In the genomic region with DNA sequence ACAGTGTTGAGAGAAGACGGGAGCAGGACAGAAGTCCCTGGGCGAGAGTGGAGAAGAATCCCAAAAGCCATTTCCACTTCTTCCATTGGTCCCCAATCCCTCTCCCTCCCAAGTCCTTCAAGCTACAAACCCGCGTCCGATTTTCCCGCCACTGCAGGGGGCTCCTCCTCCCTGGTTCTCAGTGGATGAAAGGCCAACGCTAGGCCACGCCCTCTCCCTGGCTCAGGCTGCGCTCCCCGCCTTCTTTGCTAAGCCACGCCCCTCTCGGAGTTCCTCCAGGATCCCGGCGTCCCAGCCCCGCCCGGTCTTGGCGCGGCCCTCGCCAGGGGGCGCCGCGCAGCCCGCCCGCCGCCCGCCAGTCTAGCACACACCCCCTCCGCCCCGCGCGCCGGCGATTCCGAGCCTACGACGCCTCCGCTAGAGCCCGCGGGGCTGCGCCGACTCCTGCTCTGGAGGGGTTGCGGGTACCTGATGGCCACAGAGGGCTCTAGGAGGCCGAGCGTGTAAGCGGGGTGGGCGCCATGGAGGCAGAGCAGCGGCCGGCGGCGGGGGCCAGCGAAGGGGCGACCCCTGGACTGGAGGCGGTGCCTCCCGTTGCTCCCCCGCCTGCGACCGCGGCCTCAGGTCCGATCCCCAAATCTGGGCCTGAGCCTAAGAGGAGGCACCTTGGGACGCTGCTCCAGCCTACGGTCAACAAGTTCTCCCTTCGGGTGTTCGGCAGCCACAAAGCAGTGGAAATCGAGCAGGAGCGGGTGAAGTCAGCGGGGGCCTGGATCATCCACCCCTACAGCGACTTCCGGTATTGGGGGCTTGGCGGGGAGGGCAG, we compare ENCODE assay signal across 1 cellular context.
TF ChIP-seq lines count a peak whose summit lies in the region.

A gene (plus strand): TSS at position 394 of the 826 bp plus-strand sequence. CDS start 128 bp downstream, at position 522.

TF ChIP-seq in GM12878, 131 proteins besides CTCF, POLR2A, EP300 and RAD21 (continued from another document and continues in another):
- TF ChIP-seq, protein P1, sequence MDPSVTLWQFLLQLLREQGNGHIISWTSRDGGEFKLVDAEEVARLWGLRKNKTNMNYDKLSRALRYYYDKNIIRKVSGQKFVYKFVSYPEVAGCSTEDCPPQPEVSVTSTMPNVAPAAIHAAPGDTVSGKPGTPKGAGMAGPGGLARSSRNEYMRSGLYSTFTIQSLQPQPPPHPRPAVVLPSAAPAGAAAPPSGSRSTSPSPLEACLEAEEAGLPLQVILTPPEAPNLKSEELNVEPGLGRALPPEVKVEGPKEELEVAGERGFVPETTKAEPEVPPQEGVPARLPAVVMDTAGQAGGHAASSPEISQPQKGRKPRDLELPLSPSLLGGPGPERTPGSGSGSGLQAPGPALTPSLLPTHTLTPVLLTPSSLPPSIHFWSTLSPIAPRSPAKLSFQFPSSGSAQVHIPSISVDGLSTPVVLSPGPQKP (IDR thresholded peaks at IDR 0.05; ENCODE audit: low read depth, low read length) = no peak
- no peak for TF ChIP-seq POLR2AphosphoS2 (IDR thresholded peaks at IDR 0.05; ENCODE audit: low read depth, low read length)
- TF ChIP-seq ETV6 (conservative IDR thresholded peaks at IDR 0.05 in 1 of 2, IDR thresholded peaks at IDR 0.05 in 1 of 2; ENCODE audit: borderline replicate concordance in 1 of 2, low read depth in 1 of 2) = no peak
- TF ChIP-seq, protein P2, sequence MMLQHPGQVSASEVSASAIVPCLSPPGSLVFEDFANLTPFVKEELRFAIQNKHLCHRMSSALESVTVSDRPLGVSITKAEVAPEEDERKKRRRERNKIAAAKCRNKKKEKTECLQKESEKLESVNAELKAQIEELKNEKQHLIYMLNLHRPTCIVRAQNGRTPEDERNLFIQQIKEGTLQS (IDR thresholded peaks at IDR 0.05; ENCODE audit: borderline replicate concordance, extremely low read depth, low read depth, low read length) = no peak
- TF ChIP-seq, protein P3, sequence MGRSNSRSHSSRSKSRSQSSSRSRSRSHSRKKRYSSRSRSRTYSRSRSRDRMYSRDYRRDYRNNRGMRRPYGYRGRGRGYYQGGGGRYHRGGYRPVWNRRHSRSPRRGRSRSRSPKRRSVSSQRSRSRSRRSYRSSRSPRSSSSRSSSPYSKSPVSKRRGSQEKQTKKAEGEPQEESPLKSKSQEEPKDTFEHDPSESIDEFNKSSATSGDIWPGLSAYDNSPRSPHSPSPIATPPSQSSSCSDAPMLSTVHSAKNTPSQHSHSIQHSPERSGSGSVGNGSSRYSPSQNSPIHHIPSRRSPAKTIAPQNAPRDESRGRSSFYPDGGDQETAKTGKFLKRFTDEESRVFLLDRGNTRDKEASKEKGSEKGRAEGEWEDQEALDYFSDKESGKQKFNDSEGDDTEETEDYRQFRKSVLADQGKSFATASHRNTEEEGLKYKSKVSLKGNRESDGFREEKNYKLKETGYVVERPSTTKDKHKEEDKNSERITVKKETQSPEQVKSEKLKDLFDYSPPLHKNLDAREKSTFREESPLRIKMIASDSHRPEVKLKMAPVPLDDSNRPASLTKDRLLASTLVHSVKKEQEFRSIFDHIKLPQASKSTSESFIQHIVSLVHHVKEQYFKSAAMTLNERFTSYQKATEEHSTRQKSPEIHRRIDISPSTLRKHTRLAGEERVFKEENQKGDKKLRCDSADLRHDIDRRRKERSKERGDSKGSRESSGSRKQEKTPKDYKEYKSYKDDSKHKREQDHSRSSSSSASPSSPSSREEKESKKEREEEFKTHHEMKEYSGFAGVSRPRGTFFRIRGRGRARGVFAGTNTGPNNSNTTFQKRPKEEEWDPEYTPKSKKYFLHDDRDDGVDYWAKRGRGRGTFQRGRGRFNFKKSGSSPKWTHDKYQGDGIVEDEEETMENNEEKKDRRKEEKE (IDR thresholded peaks at IDR 0.05) = no peak
- no peak for TF ChIP-seq TAF1 (IDR thresholded peaks at IDR 0.05; ENCODE audit: borderline replicate concordance, low read depth, low read length)
- TF ChIP-seq, protein P4, sequence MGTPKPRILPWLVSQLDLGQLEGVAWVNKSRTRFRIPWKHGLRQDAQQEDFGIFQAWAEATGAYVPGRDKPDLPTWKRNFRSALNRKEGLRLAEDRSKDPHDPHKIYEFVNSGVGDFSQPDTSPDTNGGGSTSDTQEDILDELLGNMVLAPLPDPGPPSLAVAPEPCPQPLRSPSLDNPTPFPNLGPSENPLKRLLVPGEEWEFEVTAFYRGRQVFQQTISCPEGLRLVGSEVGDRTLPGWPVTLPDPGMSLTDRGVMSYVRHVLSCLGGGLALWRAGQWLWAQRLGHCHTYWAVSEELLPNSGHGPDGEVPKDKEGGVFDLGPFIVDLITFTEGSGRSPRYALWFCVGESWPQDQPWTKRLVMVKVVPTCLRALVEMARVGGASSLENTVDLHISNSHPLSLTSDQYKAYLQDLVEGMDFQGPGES (IDR thresholded peaks at IDR 0.05) = no peak
- TF ChIP-seq NFYA (IDR thresholded peaks at IDR 0.05; ENCODE audit: borderline replicate concordance, low read depth, low read length) = no peak
- TF ChIP-seq CBX3 (IDR thresholded peaks at IDR 0.05; ENCODE audit: borderline replicate concordance, low read depth) = no peak
- no peak for TF ChIP-seq STAT3 (IDR thresholded peaks at IDR 0.05; ENCODE audit: low read depth, low read length)
- TF ChIP-seq MYB (IDR thresholded peaks at IDR 0.05; ENCODE audit: borderline replicate concordance, low read depth, low read length) = no peak
- TF ChIP-seq IKZF1 (conservative IDR thresholded peaks at IDR 0.05) = peak; percentile 84
- peak; percentile 87; the same call in 1 of the 2 replicates for TF ChIP-seq RB1 (IDR thresholded peaks at IDR 0.05; ENCODE audit: borderline replicate concordance)
- TF ChIP-seq, protein P5, sequence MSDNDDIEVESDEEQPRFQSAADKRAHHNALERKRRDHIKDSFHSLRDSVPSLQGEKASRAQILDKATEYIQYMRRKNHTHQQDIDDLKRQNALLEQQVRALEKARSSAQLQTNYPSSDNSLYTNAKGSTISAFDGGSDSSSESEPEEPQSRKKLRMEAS (IDR thresholded peaks at IDR 0.05; ENCODE audit: low read depth, low read length) = no peak
- no peak for TF ChIP-seq ZNF622 (IDR thresholded peaks at IDR 0.05)
- no peak for TF ChIP-seq ZSCAN29 (IDR thresholded peaks at IDR 0.05)
- TF ChIP-seq, protein P6, sequence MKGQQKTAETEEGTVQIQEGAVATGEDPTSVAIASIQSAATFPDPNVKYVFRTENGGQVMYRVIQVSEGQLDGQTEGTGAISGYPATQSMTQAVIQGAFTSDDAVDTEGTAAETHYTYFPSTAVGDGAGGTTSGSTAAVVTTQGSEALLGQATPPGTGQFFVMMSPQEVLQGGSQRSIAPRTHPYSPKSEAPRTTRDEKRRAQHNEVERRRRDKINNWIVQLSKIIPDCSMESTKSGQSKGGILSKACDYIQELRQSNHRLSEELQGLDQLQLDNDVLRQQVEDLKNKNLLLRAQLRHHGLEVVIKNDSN (IDR thresholded peaks at IDR 0.05; ENCODE audit: borderline replicate concordance, extremely low read length, insufficient read depth, low read depth, low read length) = no peak
- 0 out of 2 replicates have a peak, but pooled peaks have one; percentile 18 for TF ChIP-seq YY1 (IDR thresholded peaks at IDR 0.05; ENCODE audit: low read depth, low read length)
- no peak for TF ChIP-seq SUZ12 (IDR thresholded peaks at IDR 0.05; ENCODE audit: unreplicated experiment)
- no peak for TF ChIP-seq TCF3 (IDR thresholded peaks at IDR 0.05; ENCODE audit: borderline replicate concordance, insufficient read depth, low read depth, low read length)
- no peak for TF ChIP-seq TCF12 (IDR thresholded peaks at IDR 0.05; ENCODE audit: low read depth, low read length)
- TF ChIP-seq RELA (IDR thresholded peaks at IDR 0.05; ENCODE audit: borderline replicate concordance, partially characterized antibody) = peak; percentile 28
- TF ChIP-seq BMI1 (IDR thresholded peaks at IDR 0.05; ENCODE audit: borderline replicate concordance) = no peak
- TF ChIP-seq, protein P7, sequence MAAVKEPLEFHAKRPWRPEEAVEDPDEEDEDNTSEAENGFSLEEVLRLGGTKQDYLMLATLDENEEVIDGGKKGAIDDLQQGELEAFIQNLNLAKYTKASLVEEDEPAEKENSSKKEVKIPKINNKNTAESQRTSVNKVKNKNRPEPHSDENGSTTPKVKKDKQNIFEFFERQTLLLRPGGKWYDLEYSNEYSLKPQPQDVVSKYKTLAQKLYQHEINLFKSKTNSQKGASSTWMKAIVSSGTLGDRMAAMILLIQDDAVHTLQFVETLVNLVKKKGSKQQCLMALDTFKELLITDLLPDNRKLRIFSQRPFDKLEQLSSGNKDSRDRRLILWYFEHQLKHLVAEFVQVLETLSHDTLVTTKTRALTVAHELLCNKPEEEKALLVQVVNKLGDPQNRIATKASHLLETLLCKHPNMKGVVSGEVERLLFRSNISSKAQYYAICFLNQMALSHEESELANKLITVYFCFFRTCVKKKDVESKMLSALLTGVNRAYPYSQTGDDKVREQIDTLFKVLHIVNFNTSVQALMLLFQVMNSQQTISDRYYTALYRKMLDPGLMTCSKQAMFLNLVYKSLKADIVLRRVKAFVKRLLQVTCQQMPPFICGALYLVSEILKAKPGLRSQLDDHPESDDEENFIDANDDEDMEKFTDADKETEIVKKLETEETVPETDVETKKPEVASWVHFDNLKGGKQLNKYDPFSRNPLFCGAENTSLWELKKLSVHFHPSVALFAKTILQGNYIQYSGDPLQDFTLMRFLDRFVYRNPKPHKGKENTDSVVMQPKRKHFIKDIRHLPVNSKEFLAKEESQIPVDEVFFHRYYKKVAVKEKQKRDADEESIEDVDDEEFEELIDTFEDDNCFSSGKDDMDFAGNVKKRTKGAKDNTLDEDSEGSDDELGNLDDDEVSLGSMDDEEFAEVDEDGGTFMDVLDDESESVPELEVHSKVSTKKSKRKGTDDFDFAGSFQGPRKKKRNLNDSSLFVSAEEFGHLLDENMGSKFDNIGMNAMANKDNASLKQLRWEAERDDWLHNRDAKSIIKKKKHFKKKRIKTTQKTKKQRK (IDR thresholded peaks at IDR 0.05; ENCODE audit: low read depth, low read length) = no peak
- no peak for TF ChIP-seq CREM (IDR thresholded peaks at IDR 0.05; ENCODE audit: low read depth)
- no peak for TF ChIP-seq MEF2B (IDR thresholded peaks at IDR 0.05; ENCODE audit: partially characterized antibody, poor library complexity, severe bottlenecking)
- TF ChIP-seq BHLHE40 (IDR thresholded peaks at IDR 0.05; ENCODE audit: borderline replicate concordance in 1 of 2, low read depth in 2 of 2, low read length in 1 of 2) = peak in 1 of 2 experiments; percentile 45; a peak in 2 of 4 replicates
- TF ChIP-seq, protein P8, sequence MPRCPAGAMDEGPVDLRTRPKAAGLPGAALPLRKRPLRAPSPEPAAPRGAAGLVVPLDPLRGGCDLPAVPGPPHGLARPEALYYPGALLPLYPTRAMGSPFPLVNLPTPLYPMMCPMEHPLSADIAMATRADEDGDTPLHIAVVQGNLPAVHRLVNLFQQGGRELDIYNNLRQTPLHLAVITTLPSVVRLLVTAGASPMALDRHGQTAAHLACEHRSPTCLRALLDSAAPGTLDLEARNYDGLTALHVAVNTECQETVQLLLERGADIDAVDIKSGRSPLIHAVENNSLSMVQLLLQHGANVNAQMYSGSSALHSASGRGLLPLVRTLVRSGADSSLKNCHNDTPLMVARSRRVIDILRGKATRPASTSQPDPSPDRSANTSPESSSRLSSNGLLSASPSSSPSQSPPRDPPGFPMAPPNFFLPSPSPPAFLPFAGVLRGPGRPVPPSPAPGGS (IDR thresholded peaks at IDR 0.05; ENCODE audit: borderline replicate concordance, insufficient read depth, low read depth, low read length, poor library complexity, severe bottlenecking) = no peak
- no peak for TF ChIP-seq TBL1XR1 (IDR thresholded peaks at IDR 0.05; ENCODE audit: low read depth, low read length)
- TF ChIP-seq CBX5 (IDR thresholded peaks at IDR 0.05; ENCODE audit: low read depth) = no peak
- peak; percentile 77 for TF ChIP-seq LARP7 (IDR thresholded peaks at IDR 0.05)
- TF ChIP-seq, protein P9, sequence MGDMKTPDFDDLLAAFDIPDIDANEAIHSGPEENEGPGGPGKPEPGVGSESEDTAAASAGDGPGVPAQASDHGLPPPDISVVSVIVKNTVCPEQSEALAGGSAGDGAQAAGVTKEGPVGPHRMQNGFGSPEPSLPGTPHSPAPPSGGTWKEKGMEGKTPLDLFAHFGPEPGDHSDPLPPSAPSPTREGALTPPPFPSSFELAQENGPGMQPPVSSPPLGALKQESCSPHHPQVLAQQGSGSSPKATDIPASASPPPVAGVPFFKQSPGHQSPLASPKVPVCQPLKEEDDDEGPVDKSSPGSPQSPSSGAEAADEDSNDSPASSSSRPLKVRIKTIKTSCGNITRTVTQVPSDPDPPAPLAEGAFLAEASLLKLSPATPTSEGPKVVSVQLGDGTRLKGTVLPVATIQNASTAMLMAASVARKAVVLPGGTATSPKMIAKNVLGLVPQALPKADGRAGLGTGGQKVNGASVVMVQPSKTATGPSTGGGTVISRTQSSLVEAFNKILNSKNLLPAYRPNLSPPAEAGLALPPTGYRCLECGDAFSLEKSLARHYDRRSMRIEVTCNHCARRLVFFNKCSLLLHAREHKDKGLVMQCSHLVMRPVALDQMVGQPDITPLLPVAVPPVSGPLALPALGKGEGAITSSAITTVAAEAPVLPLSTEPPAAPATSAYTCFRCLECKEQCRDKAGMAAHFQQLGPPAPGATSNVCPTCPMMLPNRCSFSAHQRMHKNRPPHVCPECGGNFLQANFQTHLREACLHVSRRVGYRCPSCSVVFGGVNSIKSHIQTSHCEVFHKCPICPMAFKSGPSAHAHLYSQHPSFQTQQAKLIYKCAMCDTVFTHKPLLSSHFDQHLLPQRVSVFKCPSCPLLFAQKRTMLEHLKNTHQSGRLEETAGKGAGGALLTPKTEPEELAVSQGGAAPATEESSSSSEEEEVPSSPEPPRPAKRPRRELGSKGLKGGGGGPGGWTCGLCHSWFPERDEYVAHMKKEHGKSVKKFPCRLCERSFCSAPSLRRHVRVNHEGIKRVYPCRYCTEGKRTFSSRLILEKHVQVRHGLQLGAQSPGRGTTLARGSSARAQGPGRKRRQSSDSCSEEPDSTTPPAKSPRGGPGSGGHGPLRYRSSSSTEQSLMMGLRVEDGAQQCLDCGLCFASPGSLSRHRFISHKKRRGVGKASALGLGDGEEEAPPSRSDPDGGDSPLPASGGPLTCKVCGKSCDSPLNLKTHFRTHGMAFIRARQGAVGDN (IDR thresholded peaks at IDR 0.05) = peak; percentile 16; the same call in 1 of the 2 replicates
- TF ChIP-seq KAT2A (conservative IDR thresholded peaks at IDR 0.05; ENCODE audit: control insufficient read depth, low read depth, low read length) = no peak
- TF ChIP-seq KDM1A (IDR thresholded peaks at IDR 0.05; ENCODE audit: borderline replicate concordance) = no peak
- no peak for TF ChIP-seq WRNIP1 (IDR thresholded peaks at IDR 0.05; ENCODE audit: borderline replicate concordance, low read depth, low read length)
- TF ChIP-seq JUND (IDR thresholded peaks at IDR 0.05; ENCODE audit: low read depth, low read length) = no peak
- TF ChIP-seq EZH2 (IDR thresholded peaks at IDR 0.05; ENCODE audit: borderline replicate concordance, control insufficient read depth, low read depth, low read length) = no peak
- no peak for TF ChIP-seq RFX5 (IDR thresholded peaks at IDR 0.05; ENCODE audit: low read depth, low read length)
- no peak for TF ChIP-seq POLR2AphosphoS5 (IDR thresholded peaks at IDR 0.05; ENCODE audit: low read length)
- no peak for TF ChIP-seq HDAC6 (IDR thresholded peaks at IDR 0.05; ENCODE audit: unreplicated experiment)
- TF ChIP-seq PML (IDR thresholded peaks at IDR 0.05; ENCODE audit: low read length) = no peak
- TF ChIP-seq NRF1 (conservative IDR thresholded peaks at IDR 0.05; ENCODE audit: low read depth, low read length) = no peak
- TF ChIP-seq ASH2L (IDR thresholded peaks at IDR 0.05; ENCODE audit: borderline replicate concordance, low read depth) = no peak
